ENCODE assay signal across 26 cellular contexts in genomic region chr13:36884235-36884634, GRCh38. TPM values are rescaled to one million over a fixed set of nuclear protein-coding genes. Genes with fewer than 3 reads are reported as not detected.
"Had no signal": no experiment of that assay in that cellular context is flagged by ENCODE, and none has a peak within 500 bp of the region (broad histone marks: within the 10 kb centered on the region; RNA-seq: fewer than 3 reads in every experiment).

No MANE protein-coding gene starts in this region.

- H3K4me1 ChIP-seq: left lung, suprapubic skin, uterus had no signal

- H3K9ac ChIP-seq: neural progenitor cell had no signal

- H3K27me3 ChIP-seq: left lung, neural progenitor cell, stomach, suprapubic skin, uterus had no signal

- H3K27ac ChIP-seq: left lung, neural progenitor cell, psoas muscle, stomach, suprapubic skin, uterus, VCaP had no signal

- DNase-seq: activated CD4-positive, alpha-beta memory T cell treated with anti-CD3 and anti-CD28 coated beads, Interleukin-2, amount 10 ng/mL, durations not matched to agents 7 days and 5 days; activated CD4-positive, alpha-beta T cell treated with anti-CD3 and anti-CD28 coated beads, Interleukin-2, amount 10 ng/mL, durations not matched to agents 24 days and 14 days; activated gamma-delta T cell; activated T-cell treated with anti-CD3 and anti-CD28 coated beads for 4 hours; aorta; cerebellar nuclear complex; effector CD8-positive, alpha-beta T cell; foreskin melanocyte; hippocampal formation; kidney glomerular epithelial cell; left lung; naive B cell; psoas muscle; right cardiac atrium; stimulated activated CD4-positive, alpha-beta T cell treated with anti-CD3 and anti-CD28 coated beads, Interleukin-2, amount 100 ng/mL, for 24 hours; stomach; T-cell; trophoblast cell; uterus had no signal

- H3K4me1 Mint-ChIP-seq: activated CD4-positive, alpha-beta memory T cell treated with anti-CD3 and anti-CD28 coated beads, Interleukin-2, amount 10 ng/mL, durations not matched to agents 7 days and 5 days; activated CD4-positive, alpha-beta T cell treated with anti-CD3 and anti-CD28 coated beads, Interleukin-2, amount 10 ng/mL, durations not matched to agents 24 days and 14 days; activated naive CD4-positive, alpha-beta T cell treated with anti-CD3 and anti-CD28 coated beads, Interleukin-2, amount 50 U/mL, for 24 hours; stimulated activated memory B cell treated with anti-CD40 and anti-IgM and Interleukin-4, amounts not matched to agents 10 μg/mL and 1 μg/mL and 100 μg/mL, for 72 hours; T-cell had no signal

- H3K9me3 Mint-ChIP-seq: activated CD4-positive, alpha-beta memory T cell treated with anti-CD3 and anti-CD28 coated beads, Interleukin-2, amount 10 ng/mL, durations not matched to agents 7 days and 5 days; activated CD4-positive, alpha-beta T cell treated with anti-CD3 and anti-CD28 coated beads, Interleukin-2, amount 10 ng/mL, durations not matched to agents 24 days and 14 days; activated naive CD4-positive, alpha-beta T cell treated with anti-CD3 and anti-CD28 coated beads, Interleukin-2, amount 50 U/mL, for 24 hours; T-cell; T-helper 2 cell treated with Interferon-gamma antibody and Interleukin-4, amounts not matched to agents 5 μg/mL and 100 μg/mL, for 36 hours had no signal

- H3K4me3 Mint-ChIP-seq: activated CD4-positive, alpha-beta memory T cell treated with anti-CD3 and anti-CD28 coated beads, Interleukin-2, amount 10 ng/mL, durations not matched to agents 7 days and 5 days; activated CD4-positive, alpha-beta T cell treated with anti-CD3 and anti-CD28 coated beads, Interleukin-2, amount 10 ng/mL, durations not matched to agents 24 days and 14 days; activated naive CD4-positive, alpha-beta T cell treated with anti-CD3 and anti-CD28 coated beads, Interleukin-2, amount 50 U/mL, for 24 hours; naive B cell; neural progenitor cell; stimulated activated memory B cell treated with anti-CD40 and anti-IgM and Interleukin-4, amounts not matched to agents 10 μg/mL and 1 μg/mL and 100 μg/mL, for 72 hours; T-cell; T-helper 2 cell treated with Interferon-gamma antibody and Interleukin-4, amounts not matched to agents 5 μg/mL and 100 μg/mL, for 36 hours had no signal

- H3K4me3 ChIP-seq: left lung, lung, neural progenitor cell, psoas muscle, stomach, suprapubic skin, uterus had no signal

- H3K36me3 ChIP-seq: left lung, neural progenitor cell, uterus had no signal

- H3K27ac Mint-ChIP-seq: activated CD4-positive, alpha-beta memory T cell treated with anti-CD3 and anti-CD28 coated beads, Interleukin-2, amount 10 ng/mL, durations not matched to agents 7 days and 5 days; activated CD4-positive, alpha-beta T cell treated with anti-CD3 and anti-CD28 coated beads, Interleukin-2, amount 10 ng/mL, durations not matched to agents 24 days and 14 days; activated naive CD4-positive, alpha-beta T cell treated with anti-CD3 and anti-CD28 coated beads, Interleukin-2, amount 50 U/mL, for 24 hours; stimulated activated memory B cell treated with anti-CD40 and anti-IgM and Interleukin-4, amounts not matched to agents 10 μg/mL and 1 μg/mL and 100 μg/mL, for 72 hours; T-cell; T-helper 2 cell treated with Interferon-gamma antibody and Interleukin-4, amounts not matched to agents 5 μg/mL and 100 μg/mL, for 36 hours had no signal

- H2AFZ ChIP-seq: neural progenitor cell had no signal

- H3K36me3 Mint-ChIP-seq: activated naive CD4-positive, alpha-beta T cell treated with anti-CD3 and anti-CD28 coated beads, Interleukin-2, amount 50 U/mL, for 24 hours; naive B cell; neural progenitor cell; stimulated activated memory B cell treated with anti-CD40 and anti-IgM and Interleukin-4, amounts not matched to agents 10 μg/mL and 1 μg/mL and 100 μg/mL, for 72 hours; T-cell had no signal

- H3K4me2 ChIP-seq: neural progenitor cell had no signal

- H3K9me3 ChIP-seq: left lung, psoas muscle, stomach, suprapubic skin, uterus had no signal

RNA-seq across cellular contexts. Expression of gene SMAD9, which starts 35.8 kb away (rescaled TPM):
- total RNA-seq: activated CD4-positive, alpha-beta memory T cell treated with anti-CD3 and anti-CD28 coated beads, Interleukin-2, amount 10 ng/mL, durations not matched to agents 7 days and 5 days had no signal
